1 cellular context compared by ENCODE assay signal in the genomic region with DNA sequence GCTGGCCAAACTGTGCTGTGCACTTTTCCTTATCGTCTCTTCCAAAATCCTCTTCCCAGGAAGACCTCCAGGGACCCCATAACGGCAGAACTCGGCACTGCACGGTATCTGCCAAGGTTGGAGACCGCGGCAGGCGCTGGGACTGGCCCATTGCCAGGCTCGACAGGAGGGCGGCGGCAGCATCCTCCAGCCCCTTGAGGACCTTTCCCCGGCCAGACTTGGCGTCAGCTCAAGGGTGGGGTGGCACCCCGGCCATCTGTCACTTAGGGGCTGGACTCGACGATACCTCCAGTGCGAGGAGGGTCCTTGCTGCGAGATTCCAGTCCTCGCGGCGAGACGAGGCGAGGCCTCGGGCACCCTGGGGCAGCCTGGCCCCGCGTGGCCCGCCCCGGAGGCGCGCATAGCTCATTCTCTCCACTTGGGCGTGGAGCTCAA.
TF ChIP-seq lines count a peak whose summit lies in the region.

No MANE protein-coding gene starts in this region.

TF ChIP-seq in HepG2, 621 proteins besides CTCF, POLR2A, EP300 and RAD21 (continued from another document and continues in another):
- TF ChIP-seq, protein P1, sequence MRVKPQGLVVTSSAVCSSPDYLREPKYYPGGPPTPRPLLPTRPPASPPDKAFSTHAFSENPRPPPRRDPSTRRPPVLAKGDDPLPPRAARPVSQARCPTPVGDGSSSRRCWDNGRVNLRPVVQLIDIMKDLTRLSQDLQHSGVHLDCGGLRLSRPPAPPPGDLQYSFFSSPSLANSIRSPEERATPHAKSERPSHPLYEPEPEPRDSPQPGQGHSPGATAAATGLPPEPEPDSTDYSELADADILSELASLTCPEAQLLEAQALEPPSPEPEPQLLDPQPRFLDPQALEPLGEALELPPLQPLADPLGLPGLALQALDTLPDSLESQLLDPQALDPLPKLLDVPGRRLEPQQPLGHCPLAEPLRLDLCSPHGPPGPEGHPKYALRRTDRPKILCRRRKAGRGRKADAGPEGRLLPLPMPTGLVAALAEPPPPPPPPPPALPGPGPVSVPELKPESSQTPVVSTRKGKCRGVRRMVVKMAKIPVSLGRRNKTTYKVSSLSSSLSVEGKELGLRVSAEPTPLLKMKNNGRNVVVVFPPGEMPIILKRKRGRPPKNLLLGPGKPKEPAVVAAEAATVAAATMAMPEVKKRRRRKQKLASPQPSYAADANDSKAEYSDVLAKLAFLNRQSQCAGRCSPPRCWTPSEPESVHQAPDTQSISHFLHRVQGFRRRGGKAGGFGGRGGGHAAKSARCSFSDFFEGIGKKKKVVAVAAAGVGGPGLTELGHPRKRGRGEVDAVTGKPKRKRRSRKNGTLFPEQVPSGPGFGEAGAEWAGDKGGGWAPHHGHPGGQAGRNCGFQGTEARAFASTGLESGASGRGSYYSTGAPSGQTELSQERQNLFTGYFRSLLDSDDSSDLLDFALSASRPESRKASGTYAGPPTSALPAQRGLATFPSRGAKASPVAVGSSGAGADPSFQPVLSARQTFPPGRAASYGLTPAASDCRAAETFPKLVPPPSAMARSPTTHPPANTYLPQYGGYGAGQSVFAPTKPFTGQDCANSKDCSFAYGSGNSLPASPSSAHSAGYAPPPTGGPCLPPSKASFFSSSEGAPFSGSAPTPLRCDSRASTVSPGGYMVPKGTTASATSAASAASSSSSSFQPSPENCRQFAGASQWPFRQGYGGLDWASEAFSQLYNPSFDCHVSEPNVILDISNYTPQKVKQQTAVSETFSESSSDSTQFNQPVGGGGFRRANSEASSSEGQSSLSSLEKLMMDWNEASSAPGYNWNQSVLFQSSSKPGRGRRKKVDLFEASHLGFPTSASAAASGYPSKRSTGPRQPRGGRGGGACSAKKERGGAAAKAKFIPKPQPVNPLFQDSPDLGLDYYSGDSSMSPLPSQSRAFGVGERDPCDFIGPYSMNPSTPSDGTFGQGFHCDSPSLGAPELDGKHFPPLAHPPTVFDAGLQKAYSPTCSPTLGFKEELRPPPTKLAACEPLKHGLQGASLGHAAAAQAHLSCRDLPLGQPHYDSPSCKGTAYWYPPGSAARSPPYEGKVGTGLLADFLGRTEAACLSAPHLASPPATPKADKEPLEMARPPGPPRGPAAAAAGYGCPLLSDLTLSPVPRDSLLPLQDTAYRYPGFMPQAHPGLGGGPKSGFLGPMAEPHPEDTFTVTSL (CRISPR knock-in tag; IDR thresholded peaks at IDR 0.05; ENCODE audit: borderline replicate concordance): no peak
- TF ChIP-seq, protein P2, sequence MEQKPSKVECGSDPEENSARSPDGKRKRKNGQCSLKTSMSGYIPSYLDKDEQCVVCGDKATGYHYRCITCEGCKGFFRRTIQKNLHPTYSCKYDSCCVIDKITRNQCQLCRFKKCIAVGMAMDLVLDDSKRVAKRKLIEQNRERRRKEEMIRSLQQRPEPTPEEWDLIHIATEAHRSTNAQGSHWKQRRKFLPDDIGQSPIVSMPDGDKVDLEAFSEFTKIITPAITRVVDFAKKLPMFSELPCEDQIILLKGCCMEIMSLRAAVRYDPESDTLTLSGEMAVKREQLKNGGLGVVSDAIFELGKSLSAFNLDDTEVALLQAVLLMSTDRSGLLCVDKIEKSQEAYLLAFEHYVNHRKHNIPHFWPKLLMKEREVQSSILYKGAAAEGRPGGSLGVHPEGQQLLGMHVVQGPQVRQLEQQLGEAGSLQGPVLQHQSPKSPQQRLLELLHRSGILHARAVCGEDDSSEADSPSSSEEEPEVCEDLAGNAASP (CRISPR knock-in tag; IDR thresholded peaks at IDR 0.05; ENCODE audit: borderline replicate concordance): no peak
- TF ChIP-seq ZNF768 (CRISPR knock-in tag; IDR thresholded peaks at IDR 0.05): no peak
- TF ChIP-seq, protein P3, sequence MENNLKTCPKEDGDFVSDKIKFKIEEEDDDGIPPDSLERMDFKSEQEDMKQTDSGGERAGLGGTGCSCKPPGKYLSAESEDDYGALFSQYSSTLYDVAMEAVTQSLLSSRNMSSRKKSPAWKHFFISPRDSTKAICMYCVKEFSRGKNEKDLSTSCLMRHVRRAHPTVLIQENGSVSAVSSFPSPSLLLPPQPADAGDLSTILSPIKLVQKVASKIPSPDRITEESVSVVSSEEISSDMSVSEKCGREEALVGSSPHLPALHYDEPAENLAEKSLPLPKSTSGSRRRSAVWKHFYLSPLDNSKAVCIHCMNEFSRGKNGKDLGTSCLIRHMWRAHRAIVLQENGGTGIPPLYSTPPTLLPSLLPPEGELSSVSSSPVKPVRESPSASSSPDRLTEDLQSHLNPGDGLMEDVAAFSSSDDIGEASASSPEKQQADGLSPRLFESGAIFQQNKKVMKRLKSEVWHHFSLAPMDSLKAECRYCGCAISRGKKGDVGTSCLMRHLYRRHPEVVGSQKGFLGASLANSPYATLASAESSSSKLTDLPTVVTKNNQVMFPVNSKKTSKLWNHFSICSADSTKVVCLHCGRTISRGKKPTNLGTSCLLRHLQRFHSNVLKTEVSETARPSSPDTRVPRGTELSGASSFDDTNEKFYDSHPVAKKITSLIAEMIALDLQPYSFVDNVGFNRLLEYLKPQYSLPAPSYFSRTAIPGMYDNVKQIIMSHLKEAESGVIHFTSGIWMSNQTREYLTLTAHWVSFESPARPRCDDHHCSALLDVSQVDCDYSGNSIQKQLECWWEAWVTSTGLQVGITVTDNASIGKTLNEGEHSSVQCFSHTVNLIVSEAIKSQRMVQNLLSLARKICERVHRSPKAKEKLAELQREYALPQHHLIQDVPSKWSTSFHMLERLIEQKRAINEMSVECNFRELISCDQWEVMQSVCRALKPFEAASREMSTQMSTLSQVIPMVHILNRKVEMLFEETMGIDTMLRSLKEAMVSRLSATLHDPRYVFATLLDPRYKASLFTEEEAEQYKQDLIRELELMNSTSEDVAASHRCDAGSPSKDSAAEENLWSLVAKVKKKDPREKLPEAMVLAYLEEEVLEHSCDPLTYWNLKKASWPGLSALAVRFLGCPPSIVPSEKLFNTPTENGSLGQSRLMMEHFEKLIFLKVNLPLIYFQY (CRISPR knock-in tag; IDR thresholded peaks at IDR 0.05; ENCODE audit: borderline replicate concordance): no peak
- TF ChIP-seq ZNF20 (CRISPR knock-in tag; IDR thresholded peaks at IDR 0.05): no peak
- TF ChIP-seq PRPF4 (IDR thresholded peaks at IDR 0.05; ENCODE audit: low read depth, low read length, poor library complexity, severe bottlenecking): no peak
- TF ChIP-seq, protein P4, sequence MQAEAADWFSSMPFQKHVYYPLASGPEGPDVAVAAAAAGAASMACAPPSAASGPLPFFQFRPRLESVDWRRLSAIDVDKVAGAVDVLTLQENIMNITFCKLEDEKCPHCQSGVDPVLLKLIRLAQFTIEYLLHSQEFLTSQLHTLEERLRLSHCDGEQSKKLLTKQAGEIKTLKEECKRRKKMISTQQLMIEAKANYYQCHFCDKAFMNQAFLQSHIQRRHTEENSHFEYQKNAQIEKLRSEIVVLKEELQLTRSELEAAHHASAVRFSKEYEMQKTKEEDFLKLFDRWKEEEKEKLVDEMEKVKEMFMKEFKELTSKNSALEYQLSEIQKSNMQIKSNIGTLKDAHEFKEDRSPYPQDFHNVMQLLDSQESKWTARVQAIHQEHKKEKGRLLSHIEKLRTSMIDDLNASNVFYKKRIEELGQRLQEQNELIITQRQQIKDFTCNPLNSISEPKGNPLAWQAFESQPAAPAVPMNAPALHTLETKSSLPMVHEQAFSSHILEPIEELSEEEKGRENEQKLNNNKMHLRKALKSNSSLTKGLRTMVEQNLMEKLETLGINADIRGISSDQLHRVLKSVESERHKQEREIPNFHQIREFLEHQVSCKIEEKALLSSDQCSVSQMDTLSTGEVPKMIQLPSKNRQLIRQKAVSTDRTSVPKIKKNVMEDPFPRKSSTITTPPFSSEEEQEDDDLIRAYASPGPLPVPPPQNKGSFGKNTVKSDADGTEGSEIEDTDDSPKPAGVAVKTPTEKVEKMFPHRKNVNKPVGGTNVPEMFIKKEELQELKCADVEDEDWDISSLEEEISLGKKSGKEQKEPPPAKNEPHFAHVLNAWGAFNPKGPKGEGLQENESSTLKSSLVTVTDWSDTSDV (CRISPR knock-in tag; IDR thresholded peaks at IDR 0.05): no peak
- TF ChIP-seq, protein P5, sequence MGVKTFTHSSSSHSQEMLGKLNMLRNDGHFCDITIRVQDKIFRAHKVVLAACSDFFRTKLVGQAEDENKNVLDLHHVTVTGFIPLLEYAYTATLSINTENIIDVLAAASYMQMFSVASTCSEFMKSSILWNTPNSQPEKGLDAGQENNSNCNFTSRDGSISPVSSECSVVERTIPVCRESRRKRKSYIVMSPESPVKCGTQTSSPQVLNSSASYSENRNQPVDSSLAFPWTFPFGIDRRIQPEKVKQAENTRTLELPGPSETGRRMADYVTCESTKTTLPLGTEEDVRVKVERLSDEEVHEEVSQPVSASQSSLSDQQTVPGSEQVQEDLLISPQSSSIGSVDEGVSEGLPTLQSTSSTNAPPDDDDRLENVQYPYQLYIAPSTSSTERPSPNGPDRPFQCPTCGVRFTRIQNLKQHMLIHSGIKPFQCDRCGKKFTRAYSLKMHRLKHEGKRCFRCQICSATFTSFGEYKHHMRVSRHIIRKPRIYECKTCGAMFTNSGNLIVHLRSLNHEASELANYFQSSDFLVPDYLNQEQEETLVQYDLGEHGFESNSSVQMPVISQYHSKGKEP (CRISPR knock-in tag; IDR thresholded peaks at IDR 0.05): no peak
- no peak for TF ChIP-seq PAWR (CRISPR knock-in tag; IDR thresholded peaks at IDR 0.05; ENCODE audit: borderline replicate concordance)
- TF ChIP-seq ZNF296 (CRISPR knock-in tag; conservative IDR thresholded peaks at IDR 0.05): no peak
- 0 out of 2 replicates have a peak, but pooled peaks have one; percentile 11 for TF ChIP-seq NKX3-1 (CRISPR knock-in tag; IDR thresholded peaks at IDR 0.05)
- TF ChIP-seq SRSF1 (optimal IDR thresholded peaks at IDR 0.05; ENCODE audit: low read depth, low read length): no peak
- no peak for TF ChIP-seq CAMTA2 (CRISPR knock-in tag; IDR thresholded peaks at IDR 0.05; ENCODE audit: borderline replicate concordance)
- TF ChIP-seq, protein P6, sequence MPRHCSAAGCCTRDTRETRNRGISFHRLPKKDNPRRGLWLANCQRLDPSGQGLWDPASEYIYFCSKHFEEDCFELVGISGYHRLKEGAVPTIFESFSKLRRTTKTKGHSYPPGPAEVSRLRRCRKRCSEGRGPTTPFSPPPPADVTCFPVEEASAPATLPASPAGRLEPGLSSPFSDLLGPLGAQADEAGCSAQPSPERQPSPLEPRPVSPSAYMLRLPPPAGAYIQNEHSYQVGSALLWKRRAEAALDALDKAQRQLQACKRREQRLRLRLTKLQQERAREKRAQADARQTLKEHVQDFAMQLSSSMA (CRISPR knock-in tag; IDR thresholded peaks at IDR 0.05): peak; percentile 38; the same call in 1 of the 2 replicates
- TF ChIP-seq, protein P7, sequence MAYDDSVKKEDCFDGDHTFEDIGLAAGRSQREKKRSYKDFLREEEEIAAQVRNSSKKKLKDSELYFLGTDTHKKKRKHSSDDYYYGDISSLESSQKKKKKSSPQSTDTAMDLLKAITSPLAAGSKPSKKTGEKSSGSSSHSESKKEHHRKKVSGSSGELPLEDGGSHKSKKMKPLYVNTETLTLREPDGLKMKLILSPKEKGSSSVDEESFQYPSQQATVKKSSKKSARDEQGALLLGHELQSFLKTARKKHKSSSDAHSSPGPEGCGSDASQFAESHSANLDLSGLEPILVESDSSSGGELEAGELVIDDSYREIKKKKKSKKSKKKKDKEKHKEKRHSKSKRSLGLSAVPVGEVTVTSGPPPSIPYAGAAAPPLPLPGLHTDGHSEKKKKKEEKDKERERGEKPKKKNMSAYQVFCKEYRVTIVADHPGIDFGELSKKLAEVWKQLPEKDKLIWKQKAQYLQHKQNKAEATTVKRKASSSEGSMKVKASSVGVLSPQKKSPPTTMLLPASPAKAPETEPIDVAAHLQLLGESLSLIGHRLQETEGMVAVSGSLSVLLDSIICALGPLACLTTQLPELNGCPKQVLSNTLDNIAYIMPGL (CRISPR knock-in tag; IDR thresholded peaks at IDR 0.05; ENCODE audit: borderline replicate concordance in 1 of 2, low read depth in 1 of 2): peak in 1 of 2 experiments; percentile 44; a peak in 3 of 4 replicates
- TF ChIP-seq, protein P8, sequence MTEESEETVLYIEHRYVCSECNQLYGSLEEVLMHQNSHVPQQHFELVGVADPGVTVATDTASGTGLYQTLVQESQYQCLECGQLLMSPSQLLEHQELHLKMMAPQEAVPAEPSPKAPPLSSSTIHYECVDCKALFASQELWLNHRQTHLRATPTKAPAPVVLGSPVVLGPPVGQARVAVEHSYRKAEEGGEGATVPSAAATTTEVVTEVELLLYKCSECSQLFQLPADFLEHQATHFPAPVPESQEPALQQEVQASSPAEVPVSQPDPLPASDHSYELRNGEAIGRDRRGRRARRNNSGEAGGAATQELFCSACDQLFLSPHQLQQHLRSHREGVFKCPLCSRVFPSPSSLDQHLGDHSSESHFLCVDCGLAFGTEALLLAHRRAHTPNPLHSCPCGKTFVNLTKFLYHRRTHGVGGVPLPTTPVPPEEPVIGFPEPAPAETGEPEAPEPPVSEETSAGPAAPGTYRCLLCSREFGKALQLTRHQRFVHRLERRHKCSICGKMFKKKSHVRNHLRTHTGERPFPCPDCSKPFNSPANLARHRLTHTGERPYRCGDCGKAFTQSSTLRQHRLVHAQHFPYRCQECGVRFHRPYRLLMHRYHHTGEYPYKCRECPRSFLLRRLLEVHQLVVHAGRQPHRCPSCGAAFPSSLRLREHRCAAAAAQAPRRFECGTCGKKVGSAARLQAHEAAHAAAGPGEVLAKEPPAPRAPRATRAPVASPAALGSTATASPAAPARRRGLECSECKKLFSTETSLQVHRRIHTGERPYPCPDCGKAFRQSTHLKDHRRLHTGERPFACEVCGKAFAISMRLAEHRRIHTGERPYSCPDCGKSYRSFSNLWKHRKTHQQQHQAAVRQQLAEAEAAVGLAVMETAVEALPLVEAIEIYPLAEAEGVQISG (CRISPR knock-in tag; IDR thresholded peaks at IDR 0.05): no peak
- TF ChIP-seq AHR (CRISPR knock-in tag; IDR thresholded peaks at IDR 0.05): no peak
- no peak for TF ChIP-seq GATAD1 (CRISPR knock-in tag; IDR thresholded peaks at IDR 0.05)
- no peak for TF ChIP-seq ZNF468 (CRISPR knock-in tag; IDR thresholded peaks at IDR 0.05)
- TF ChIP-seq RBAK (CRISPR knock-in tag; IDR thresholded peaks at IDR 0.05): no peak
- no peak for TF ChIP-seq ZFP41 (CRISPR knock-in tag; IDR thresholded peaks at IDR 0.05; ENCODE audit: borderline replicate concordance)
- TF ChIP-seq, protein P9, sequence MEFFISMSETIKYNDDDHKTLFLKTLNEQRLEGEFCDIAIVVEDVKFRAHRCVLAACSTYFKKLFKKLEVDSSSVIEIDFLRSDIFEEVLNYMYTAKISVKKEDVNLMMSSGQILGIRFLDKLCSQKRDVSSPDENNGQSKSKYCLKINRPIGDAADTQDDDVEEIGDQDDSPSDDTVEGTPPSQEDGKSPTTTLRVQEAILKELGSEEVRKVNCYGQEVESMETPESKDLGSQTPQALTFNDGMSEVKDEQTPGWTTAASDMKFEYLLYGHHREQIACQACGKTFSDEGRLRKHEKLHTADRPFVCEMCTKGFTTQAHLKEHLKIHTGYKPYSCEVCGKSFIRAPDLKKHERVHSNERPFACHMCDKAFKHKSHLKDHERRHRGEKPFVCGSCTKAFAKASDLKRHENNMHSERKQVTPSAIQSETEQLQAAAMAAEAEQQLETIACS (CRISPR knock-in tag; IDR thresholded peaks at IDR 0.05): no peak
- TF ChIP-seq RBFOX2 (IDR thresholded peaks at IDR 0.05; ENCODE audit: low read depth, low read length): no peak
- TF ChIP-seq FOXM1 (CRISPR knock-in tag; IDR thresholded peaks at IDR 0.05): no peak
- no peak for TF ChIP-seq CBX1 (IDR thresholded peaks at IDR 0.05; ENCODE audit: low read depth)
- no peak for TF ChIP-seq MBNL3 (CRISPR knock-in tag; conservative IDR thresholded peaks at IDR 0.05)
- no peak for TF ChIP-seq ZNF749 (CRISPR knock-in tag; IDR thresholded peaks at IDR 0.05; ENCODE audit: borderline replicate concordance)
- TF ChIP-seq, protein P10, sequence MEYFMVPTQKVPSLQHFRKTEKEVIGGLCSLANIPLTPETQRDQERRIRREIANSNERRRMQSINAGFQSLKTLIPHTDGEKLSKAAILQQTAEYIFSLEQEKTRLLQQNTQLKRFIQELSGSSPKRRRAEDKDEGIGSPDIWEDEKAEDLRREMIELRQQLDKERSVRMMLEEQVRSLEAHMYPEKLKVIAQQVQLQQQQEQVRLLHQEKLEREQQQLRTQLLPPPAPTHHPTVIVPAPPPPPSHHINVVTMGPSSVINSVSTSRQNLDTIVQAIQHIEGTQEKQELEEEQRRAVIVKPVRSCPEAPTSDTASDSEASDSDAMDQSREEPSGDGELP (IDR thresholded peaks at IDR 0.05; ENCODE audit: borderline replicate concordance, low read depth): no peak
- TF ChIP-seq FOXO1 (CRISPR knock-in tag; IDR thresholded peaks at IDR 0.05): no peak
